10 cellular contexts compared by ENCODE assay signal in the genomic region with DNA sequence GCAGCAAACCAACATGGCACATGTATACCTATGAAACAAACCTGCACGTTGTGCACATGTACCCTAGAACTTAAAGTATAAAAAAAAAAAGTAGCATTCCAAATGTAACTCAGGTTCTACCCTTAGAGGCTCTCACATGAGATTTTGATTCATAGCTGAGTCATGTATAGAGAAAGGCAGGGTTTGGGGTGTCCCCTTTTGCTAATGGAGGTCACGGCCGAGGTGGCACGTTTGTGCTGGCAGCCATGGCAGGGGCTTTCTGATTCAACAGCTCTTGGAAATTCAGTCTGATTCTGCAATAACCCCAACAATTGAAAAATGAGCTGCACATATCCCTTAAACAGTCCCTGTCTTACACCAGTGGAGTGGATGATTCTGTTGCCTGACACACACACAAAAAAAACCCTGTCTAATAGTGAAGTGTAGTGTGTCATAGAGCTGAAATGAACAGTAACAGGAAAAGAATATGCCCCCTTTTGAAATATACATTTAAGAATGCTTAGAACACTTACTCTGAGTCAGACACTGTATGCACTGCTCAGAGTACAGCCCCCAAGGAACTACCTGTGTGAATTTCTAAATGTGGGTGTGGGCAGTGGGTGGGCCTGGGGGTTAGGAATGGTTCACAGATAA. TPM values are rescaled to one million over a fixed set of nuclear protein-coding genes. Genes with fewer than 3 reads are reported as not detected.
A peak's percentile ranks its signal among the peaks of the same experiment; 100 is the strongest.
DNase-seq lines count a peak whose midpoint lies in the region; ATAC-seq lines count a peak whose summit lies in the region.
"Had no signal": no experiment of that assay in that cellular context is flagged by ENCODE, and none has a peak within 500 bp of the region (broad histone marks: within the 10 kb centered on the region; RNA-seq: fewer than 3 reads in every experiment).

No MANE protein-coding gene starts in this region.

- peak overlapping the region; percentile 31 to 48 for H3K4me3 Mint-ChIP-seq in activated T-cell treated with anti-CD3 and anti-CD28 coated beads, Interleukin-2, amount 50 U/mL, for 72 hours
- H3K4me3 Mint-ChIP-seq in stimulated activated memory B cell treated with anti-CD40 and anti-IgM and Interleukin-4, amounts not matched to agents 10 μg/mL and 1 μg/mL and 100 μg/mL, for 72 hours, result no peak overlapping the region
- H3K4me3 Mint-ChIP-seq: central memory CD8-positive, alpha-beta T cell had no signal

- ATAC-seq in HG03354 (IDR thresholded peaks at IDR 0.05; ENCODE audit: poor library complexity, severe bottlenecking, unreplicated experiment), result peak; percentile 83
- peak; percentile 92 to 95 for ATAC-seq in activated T-cell treated with anti-CD3 and anti-CD28 coated beads, Interleukin-2, amount 50 U/mL, for 72 hours (replicated peaks in 1 of 2)
- peak; percentile 76 for ATAC-seq in stimulated activated memory B cell treated with anti-CD40 and anti-IgM and Interleukin-4, amounts not matched to agents 10 μg/mL and 1 μg/mL and 100 μg/mL, for 72 hours

- in situ Hi-C loops in ACHN (cut with HindIII; ENCODE audit: low pct_ligation_motif_present, low pct_unique_long_range_greater_than_20kb, low sequenced_read_pairs), result no loop called here

- H3K36me3 Mint-ChIP-seq in activated T-cell treated with anti-CD3 and anti-CD28 coated beads, Interleukin-2, amount 50 U/mL, for 72 hours (ENCODE audit: insufficient read depth in 2 of 2), result peaks cover 2% of the 10 kb centered on the region in 2 donors
- H3K36me3 Mint-ChIP-seq in stimulated activated memory B cell treated with anti-CD40 and anti-IgM and Interleukin-4, amounts not matched to agents 10 μg/mL and 1 μg/mL and 100 μg/mL, for 72 hours, result no peaks in the 10 kb centered on the region

- H3K27me3 Mint-ChIP-seq in activated T-cell treated with anti-CD3 and anti-CD28 coated beads, Interleukin-2, amount 50 U/mL, for 72 hours (ENCODE audit: low read depth), result no peaks in the 10 kb centered on the region
- H3K27me3 Mint-ChIP-seq in stimulated activated memory B cell treated with anti-CD40 and anti-IgM and Interleukin-4, amounts not matched to agents 10 μg/mL and 1 μg/mL and 100 μg/mL, for 72 hours, result peaks cover 14% of the 10 kb centered on the region
- H3K27me3 Mint-ChIP-seq: central memory CD8-positive, alpha-beta T cell had no signal

- no peaks in the 10 kb centered on the region for H3K9me3 Mint-ChIP-seq in activated T-cell treated with anti-CD3 and anti-CD28 coated beads, Interleukin-2, amount 50 U/mL, for 72 hours
- H3K9me3 Mint-ChIP-seq in stimulated activated memory B cell treated with anti-CD40 and anti-IgM and Interleukin-4, amounts not matched to agents 10 μg/mL and 1 μg/mL and 100 μg/mL, for 72 hours, result no peaks in the 10 kb centered on the region
- H3K9me3 Mint-ChIP-seq: central memory CD8-positive, alpha-beta T cell had no signal

- H3K27ac Mint-ChIP-seq in activated T-cell treated with anti-CD3 and anti-CD28 coated beads, Interleukin-2, amount 50 U/mL, for 72 hours, result no peak overlapping the region
- no peak overlapping the region for H3K27ac Mint-ChIP-seq in stimulated activated memory B cell treated with anti-CD40 and anti-IgM and Interleukin-4, amounts not matched to agents 10 μg/mL and 1 μg/mL and 100 μg/mL, for 72 hours

- H3K4me1 Mint-ChIP-seq in activated T-cell treated with anti-CD3 and anti-CD28 coated beads, Interleukin-2, amount 50 U/mL, for 72 hours (ENCODE audit: low read depth), result peaks cover 57% of the 10 kb centered on the region
- H3K4me1 Mint-ChIP-seq in stimulated activated memory B cell treated with anti-CD40 and anti-IgM and Interleukin-4, amounts not matched to agents 10 μg/mL and 1 μg/mL and 100 μg/mL, for 72 hours, result peaks cover 9% of the 10 kb centered on the region

- DNase-seq in activated T-cell treated with anti-CD3 and anti-CD28 coated beads for 24 hours (ENCODE audit: low read depth) (peak; percentile 34), putamen (ENCODE audit: low spot score) (no peak), T1000 (lab: John Stamatoyannopoulos, UW) (no peak), ACHN (no peak)
- no peak for DNase-seq in activated T-cell treated with anti-CD3 and anti-CD28 coated beads, Interleukin-2, amount 50 U/mL, for 1 hour
- peak; percentile 70 to 78 for DNase-seq in activated T-cell treated with anti-CD3 and anti-CD28 coated beads, Interleukin-2, amount 50 U/mL, for 72 hours
- DNase-seq: OCI-M1 had no signal

RNA-seq across cellular contexts. Expression of a gene that starts 40.4 kb away (rescaled TPM):
- total RNA-seq in activated T-cell treated with anti-CD3 and anti-CD28 coated beads, Interleukin-2, amount 50 U/mL, for 72 hours, result not detected

Comparison
In these comparisons a context has a peak if more than half of its experiments do, and no peak if none do; other contexts are left out.
1. DNase-seq: peak in activated T-cell treated with anti-CD3 and anti-CD28 coated beads for 24 hours (single experiment) and activated T-cell treated with anti-CD3 and anti-CD28 coated beads, Interleukin-2, amount 50 U/mL, for 72 hours (2 of 2); none in activated T-cell treated with anti-CD3 and anti-CD28 coated beads, Interleukin-2, amount 50 U/mL, for 1 hour (single experiment), putamen (single experiment), T1000 (single experiment) and ACHN (single experiment).
2. Peak in every context shown above with its lines, with median percentiles within 50 percentile points of each other: ATAC-seq.